ENCODE assay signal across 12 cellular contexts in genomic region chr16:743794-744500, GRCh38. TPM values are rescaled to one million over a fixed set of nuclear protein-coding genes. Genes with fewer than 3 reads are reported as not detected.
DNase-seq lines count a peak whose midpoint lies in the region; TF ChIP-seq lines count a peak whose summit lies in the region.
"Had no signal": no experiment of that assay in that cellular context is flagged by ENCODE, and none has a peak within 500 bp of the region (broad histone marks: within the 10 kb centered on the region; RNA-seq: fewer than 3 reads in every experiment).

No MANE protein-coding gene starts in this region.

- CTCF ChIA-PET in mammary epithelial cell (lab: Charles Lee; ENCODE audit: low non-redundant PET) (no interaction called here), MCF 10A (lab: Yijun Ruan, JAX) (interaction anchor here (0.6 to 4.0 kb wide), 6 partner anchors 11 to 313 kb away, joined by 3 to 32 read pairs (median 4); no protein-coding TSS in a partner anchor)

- TF ChIP-seq CTCF in mammary epithelial cell (conservative IDR thresholded peaks at IDR 0.05 in 1 of 2, IDR thresholded peaks at IDR 0.05 in 1 of 2; ENCODE audit: extremely low read depth in 1 of 2, insufficient read depth in 1 of 2, low read depth in 1 of 2, low read length in 2 of 2), result peak; percentile 21 to 27
- TF ChIP-seq CTCF in MCF 10A (IDR thresholded peaks at IDR 0.05; ENCODE audit: unreplicated experiment), result no peak
- TF ChIP-seq CTCF in WERI-Rb-1 (IDR thresholded peaks at IDR 0.05; ENCODE audit: low read depth, low read length), result peak; percentile 40; the same call in 1 of the 2 replicates
- TF ChIP-seq CTCF in smooth muscle cell (IDR thresholded peaks at IDR 0.05; ENCODE audit: borderline replicate concordance, insufficient read depth, poor library complexity, severe bottlenecking), result peak; percentile 16

- H3K4me2 ChIP-seq in mammary epithelial cell (ENCODE audit: insufficient read depth, low read depth, low read length), result no peak overlapping the region
- H3K4me2 ChIP-seq in smooth muscle cell, result no peak overlapping the region

- in situ Hi-C loops in mammary epithelial cell (cut with MboI; ENCODE audit: low sequenced_read_pairs in 2 of 2), result no loop called here

- H3K36me3 ChIP-seq in mammary epithelial cell (ENCODE audit: insufficient read depth, low read length) (no peaks in the 10 kb centered on the region), WERI-Rb-1 (peaks cover 4% of the 10 kb centered on the region), smooth muscle cell (ENCODE audit: low read depth) (no peaks in the 10 kb centered on the region)
- H3K36me3 ChIP-seq: upper lobe of left lung had no signal

- DNase-seq in mammary epithelial cell (no peak), MCF 10A (ENCODE audit: unreplicated experiment) (no peak), WERI-Rb-1 (no peak), smooth muscle cell (lab: John Stamatoyannopoulos, UW; ENCODE audit: unreplicated experiment) (no peak), medulla oblongata (ENCODE audit: extremely low spot score) (no peak), NCI-H510A (lab: John Stamatoyannopoulos, UW) (no peak)
- DNase-seq: activated CD8-positive, alpha-beta memory T cell treated with anti-CD3 and anti-CD28 coated beads, Interleukin-2, amount 50 U/mL, for 48 hours had no signal

- no peaks in the 10 kb centered on the region for H4K20me1 ChIP-seq in mammary epithelial cell (ENCODE audit: insufficient read depth, low read length)
- no peaks in the 10 kb centered on the region for H4K20me1 ChIP-seq in smooth muscle cell (ENCODE audit: low read depth)

- no peak overlapping the region for H3K27ac ChIP-seq in mammary epithelial cell (ENCODE audit: insufficient read depth, low read depth, low read length)
- no peak overlapping the region for H3K27ac ChIP-seq in WERI-Rb-1
- no peak overlapping the region for H3K27ac ChIP-seq in smooth muscle cell (ENCODE audit: low read depth)
- H3K27ac ChIP-seq: upper lobe of left lung had no signal

- no peak overlapping the region for H3K27ac Mint-ChIP-seq in MCF 10A (ENCODE audit: low read depth, unreplicated experiment)
- H3K27ac Mint-ChIP-seq: activated naive CD4-positive, alpha-beta T cell treated with anti-CD3 and anti-CD28 coated beads, Interleukin-2, amount 50 U/mL, for 24 hours had no signal

- H3K9me3 ChIP-seq in mammary epithelial cell (replicated peaks; ENCODE audit: insufficient read depth, low read length) (no peaks in the 10 kb centered on the region), WERI-Rb-1 (ENCODE audit: severe bottlenecking) (no peaks in the 10 kb centered on the region), smooth muscle cell (replicated peaks; ENCODE audit: low read depth) (no peaks in the 10 kb centered on the region)
- H3K9me3 ChIP-seq: upper lobe of left lung had no signal

- H3K4me3 Mint-ChIP-seq in MCF 10A (ENCODE audit: unreplicated experiment), result no peak overlapping the region
- H3K4me3 Mint-ChIP-seq: activated naive CD4-positive, alpha-beta T cell treated with anti-CD3 and anti-CD28 coated beads, Interleukin-2, amount 50 U/mL, for 24 hours had no signal

- H3K4me3 ChIP-seq in mammary epithelial cell (replicated peaks in 1 of 3; ENCODE audit: insufficient read depth in 1 of 3, low read depth in 2 of 3, low read length in 3 of 3) (no peak overlapping the region), WERI-Rb-1 (ENCODE audit: low read depth, low read length) (no peak overlapping the region), smooth muscle cell (no peak overlapping the region)
- H3K4me3 ChIP-seq: GM12878, upper lobe of left lung had no signal

- no peak overlapping the region for H2AFZ ChIP-seq in mammary epithelial cell (ENCODE audit: low read depth, low read length)
- no peak overlapping the region for H2AFZ ChIP-seq in smooth muscle cell (ENCODE audit: low read depth)

- POLR2A ChIA-PET in MCF 10A (lab: Yijun Ruan, JAX), result interaction anchor here (1.0 kb wide), 1 partner anchor 42 kb away, joined by 3 read pairs; no protein-coding TSS in a partner anchor

- peaks cover 8% of the 10 kb centered on the region for H3K4me1 ChIP-seq in mammary epithelial cell (ENCODE audit: insufficient read depth, low read length)
- H3K4me1 ChIP-seq in smooth muscle cell (ENCODE audit: low read depth), result peaks cover 5% of the 10 kb centered on the region

- H3K9ac ChIP-seq in mammary epithelial cell (ENCODE audit: insufficient read depth, low read length), result no peak overlapping the region
- no peak overlapping the region for H3K9ac ChIP-seq in smooth muscle cell (ENCODE audit: low read depth)

- no peaks in the 10 kb centered on the region for H3K4me1 Mint-ChIP-seq in MCF 10A (ENCODE audit: insufficient read depth, unreplicated experiment)

- H3K27me3 Mint-ChIP-seq in MCF 10A (ENCODE audit: insufficient read depth, unreplicated experiment), result no peaks in the 10 kb centered on the region
- H3K27me3 Mint-ChIP-seq: activated naive CD4-positive, alpha-beta T cell treated with anti-CD3 and anti-CD28 coated beads, Interleukin-2, amount 50 U/mL, for 24 hours had no signal

- H3F3A ChIP-seq in smooth muscle cell (ENCODE audit: low read depth), result no peaks in the 10 kb centered on the region

- no peaks in the 10 kb centered on the region for H3K27me3 ChIP-seq in mammary epithelial cell (ENCODE audit: insufficient read depth, low read length)
- H3K27me3 ChIP-seq in WERI-Rb-1 (ENCODE audit: insufficient read depth, low read depth, severe bottlenecking), result no peaks in the 10 kb centered on the region
- H3K27me3 ChIP-seq in smooth muscle cell (ENCODE audit: low read depth), result no peaks in the 10 kb centered on the region
- H3K27me3 ChIP-seq: upper lobe of left lung had no signal

- dilution Hi-C loops in mammary epithelial cell (cut with HindIII; ENCODE audit: low sequenced_read_pairs), result no loop called here

- H3K79me2 ChIP-seq in mammary epithelial cell (ENCODE audit: insufficient read depth, low read length), result peaks cover 13% of the 10 kb centered on the region
- H3K79me2 ChIP-seq in smooth muscle cell (ENCODE audit: low read depth), result no peaks in the 10 kb centered on the region

- intact Hi-C loops in mammary epithelial cell (cut with micrococcal nuclease), result no loop called here
- intact Hi-C loops in MCF 10A (cut with micrococcal nuclease), result no loop called here

- no peaks in the 10 kb centered on the region for H3K9me3 Mint-ChIP-seq in MCF 10A (ENCODE audit: unreplicated experiment)
- H3K9me3 Mint-ChIP-seq: activated naive CD4-positive, alpha-beta T cell treated with anti-CD3 and anti-CD28 coated beads, Interleukin-2, amount 50 U/mL, for 24 hours had no signal

- H3K36me3 Mint-ChIP-seq in MCF 10A (ENCODE audit: insufficient read depth, unreplicated experiment), result peaks cover 9% of the 10 kb centered on the region
- H3K36me3 Mint-ChIP-seq: activated naive CD4-positive, alpha-beta T cell treated with anti-CD3 and anti-CD28 coated beads, Interleukin-2, amount 50 U/mL, for 24 hours had no signal

- no TSS peak for BruUV-seq in mammary epithelial cell (replicated peaks; lab: Mats Ljungman, UMichigan)
- no TSS peak for BruUV-seq in MCF 10A (replicated peaks; lab: Mats Ljungman, UMichigan)

- WGBS in mammary epithelial cell (ENCODE audit: low coverage, missing lambda C conversion rate), result 78% methylated on average over 13 of the region's 21 CpGs
- WGBS in smooth muscle cell (ENCODE audit: low lambda C conversion rate), result 91% methylated on average over 21 of the region's 21 CpGs

RNA-seq across cellular contexts. Expression of gene CIAO3, which starts 3.1 kb away (rescaled TPM):
- total RNA-seq in mammary epithelial cell (10 to 100 TPM; 28.7 to 28.8 TPM), MCF 10A (2022) (28.5 and 31.1 TPM in 2 replicates), smooth muscle cell (19.7 and 33.5 TPM in 2 replicates)
- polyA plus RNA-seq in mammary epithelial cell (19.9 TPM), smooth muscle cell (35.6 and 39.6 TPM in 2 replicates)
- 9.3 TPM for polyA minus RNA-seq in mammary epithelial cell

RNA-seq across cellular contexts. Expression of gene MSLN, which starts 16.6 kb away (rescaled TPM):
- total RNA-seq in mammary epithelial cell, result 10 to 100 TPM in 1 of 2 donors, 1 to 10 TPM in 1; 1.4 to 17.8 TPM
- 0.88 TPM for polyA plus RNA-seq in mammary epithelial cell
- not detected for polyA minus RNA-seq in mammary epithelial cell
- 18.1 and 25.2 TPM in 2 replicates for total RNA-seq in MCF 10A (2022)
- total RNA-seq in smooth muscle cell, result 0.18 and 3.7 TPM in 2 replicates
- polyA plus RNA-seq in smooth muscle cell, result 0.26 and 1.2 TPM in 2 replicates
- total RNA-seq: GM12878, HT1080, pulmonary artery endothelial cell had no signal

RNA-seq across cellular contexts. Expression of gene HAGHL, which starts 17.0 kb away (rescaled TPM):
- total RNA-seq in mammary epithelial cell, result 10 to 100 TPM in 1 of 2 donors, 1 to 10 TPM in 1; 8.0 to 20.2 TPM
- 8.0 TPM for polyA plus RNA-seq in mammary epithelial cell
- 1.0 TPM for polyA minus RNA-seq in mammary epithelial cell
- total RNA-seq in MCF 10A (2022), result 20.1 and 24.5 TPM in 2 replicates
- total RNA-seq in smooth muscle cell, result 3.2 and 15.4 TPM in 2 replicates
- polyA plus RNA-seq in smooth muscle cell, result 23.1 and 24.6 TPM in 2 replicates

RNA-seq across cellular contexts. Expression of gene CCDC78, which starts 17.7 kb away (rescaled TPM):
- total RNA-seq in mammary epithelial cell (1 to 10 TPM; 3.0 to 5.8 TPM), MCF 10A (2022) (4.6 and 6.0 TPM in 2 replicates), smooth muscle cell (2.8 TPM in 1 of 2 replicates, not detected in the other)
- polyA plus RNA-seq in mammary epithelial cell (3.5 TPM), smooth muscle cell (3.4 and 4.7 TPM in 2 replicates)
- polyA minus RNA-seq in mammary epithelial cell, result not detected

RNA-seq across cellular contexts. Expression of gene ANTKMT, which starts 23.0 kb away (rescaled TPM):
- total RNA-seq in mammary epithelial cell, result 10 to 100 TPM; 13.5 to 35.4 TPM
- 12.6 TPM for polyA plus RNA-seq in mammary epithelial cell
- polyA minus RNA-seq in mammary epithelial cell, result 0.72 TPM
- 54.7 and 55.8 TPM in 2 replicates for total RNA-seq in MCF 10A (2022)
- total RNA-seq in smooth muscle cell, result 11.9 and 15.6 TPM in 2 replicates
- 39.8 and 40.9 TPM in 2 replicates for polyA plus RNA-seq in smooth muscle cell
